1 cellular context compared by ENCODE assay signal in the genomic region with DNA sequence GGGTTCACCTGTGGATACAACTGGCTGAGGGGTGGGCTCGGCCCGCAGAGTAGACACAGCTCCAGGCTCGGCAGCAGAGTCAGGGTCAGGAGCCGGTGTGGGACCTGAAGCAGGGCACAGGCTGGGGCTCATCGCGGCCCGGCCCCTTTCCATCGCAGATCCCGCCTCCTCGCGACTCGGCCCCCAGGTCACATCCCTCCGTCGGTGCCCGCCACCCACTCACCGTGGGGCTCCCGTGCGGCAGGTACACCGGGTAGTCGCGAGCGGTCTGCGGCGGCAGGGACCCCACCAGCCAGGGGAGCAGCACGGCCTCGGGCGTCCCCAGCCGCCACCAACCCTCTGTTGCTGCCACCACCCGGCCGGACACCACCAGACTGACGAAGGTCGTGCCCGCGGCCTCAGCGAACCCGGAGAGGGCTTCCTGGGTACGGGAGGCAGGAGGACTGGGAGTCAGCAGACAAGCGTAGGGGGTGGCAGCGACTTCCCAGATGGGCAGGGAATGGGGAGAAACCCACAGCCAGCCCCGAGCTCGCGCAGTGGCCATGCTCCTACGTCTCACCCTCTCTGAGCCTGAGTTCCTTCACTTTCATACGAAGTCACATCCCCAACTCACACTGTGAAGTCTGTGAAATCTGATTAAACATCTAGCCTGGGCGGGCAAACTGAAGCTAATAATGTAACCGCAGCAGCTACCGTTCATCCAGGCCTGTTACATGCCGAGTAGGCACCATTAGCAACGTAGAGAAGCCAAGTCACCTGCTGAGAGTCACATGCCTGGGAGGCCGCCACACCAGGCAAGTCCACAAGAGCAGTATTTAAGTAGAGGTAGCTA.
TF ChIP-seq lines count a peak whose summit lies in the region.

No MANE protein-coding gene starts in this region.

TF ChIP-seq in HepG2, 621 proteins besides CTCF, POLR2A, EP300 and RAD21 (continued from another document):
- TF ChIP-seq, protein P1, sequence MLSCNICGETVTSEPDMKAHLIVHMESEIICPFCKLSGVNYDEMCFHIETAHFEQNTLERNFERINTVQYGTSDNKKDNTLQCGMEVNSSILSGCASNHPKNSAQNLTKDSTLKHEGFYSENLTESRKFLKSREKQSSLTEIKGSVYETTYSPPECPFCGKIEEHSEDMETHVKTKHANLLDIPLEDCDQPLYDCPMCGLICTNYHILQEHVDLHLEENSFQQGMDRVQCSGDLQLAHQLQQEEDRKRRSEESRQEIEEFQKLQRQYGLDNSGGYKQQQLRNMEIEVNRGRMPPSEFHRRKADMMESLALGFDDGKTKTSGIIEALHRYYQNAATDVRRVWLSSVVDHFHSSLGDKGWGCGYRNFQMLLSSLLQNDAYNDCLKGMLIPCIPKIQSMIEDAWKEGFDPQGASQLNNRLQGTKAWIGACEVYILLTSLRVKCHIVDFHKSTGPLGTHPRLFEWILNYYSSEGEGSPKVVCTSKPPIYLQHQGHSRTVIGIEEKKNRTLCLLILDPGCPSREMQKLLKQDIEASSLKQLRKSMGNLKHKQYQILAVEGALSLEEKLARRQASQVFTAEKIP (CRISPR knock-in tag; IDR thresholded peaks at IDR 0.05; ENCODE audit: borderline replicate concordance), result no peak
- TF ChIP-seq, protein P2, sequence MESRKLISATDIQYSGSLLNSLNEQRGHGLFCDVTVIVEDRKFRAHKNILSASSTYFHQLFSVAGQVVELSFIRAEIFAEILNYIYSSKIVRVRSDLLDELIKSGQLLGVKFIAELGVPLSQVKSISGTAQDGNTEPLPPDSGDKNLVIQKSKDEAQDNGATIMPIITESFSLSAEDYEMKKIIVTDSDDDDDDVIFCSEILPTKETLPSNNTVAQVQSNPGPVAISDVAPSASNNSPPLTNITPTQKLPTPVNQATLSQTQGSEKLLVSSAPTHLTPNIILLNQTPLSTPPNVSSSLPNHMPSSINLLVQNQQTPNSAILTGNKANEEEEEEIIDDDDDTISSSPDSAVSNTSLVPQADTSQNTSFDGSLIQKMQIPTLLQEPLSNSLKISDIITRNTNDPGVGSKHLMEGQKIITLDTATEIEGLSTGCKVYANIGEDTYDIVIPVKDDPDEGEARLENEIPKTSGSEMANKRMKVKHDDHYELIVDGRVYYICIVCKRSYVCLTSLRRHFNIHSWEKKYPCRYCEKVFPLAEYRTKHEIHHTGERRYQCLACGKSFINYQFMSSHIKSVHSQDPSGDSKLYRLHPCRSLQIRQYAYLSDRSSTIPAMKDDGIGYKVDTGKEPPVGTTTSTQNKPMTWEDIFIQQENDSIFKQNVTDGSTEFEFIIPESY (CRISPR knock-in tag; IDR thresholded peaks at IDR 0.05), result no peak; the same call in 1 of the 2 replicates
- no peak for TF ChIP-seq TP53 (CRISPR knock-in tag; conservative IDR thresholded peaks at IDR 0.05)
- no peak for TF ChIP-seq ZNF891 (CRISPR knock-in tag; IDR thresholded peaks at IDR 0.05)
- no peak for TF ChIP-seq ATF1 (CRISPR knock-in tag; IDR thresholded peaks at IDR 0.05)
